ENCODE assay signal across 7 cellular contexts in genomic region chr11:75399344-75400109, GRCh38. TPM values are rescaled to one million over a fixed set of nuclear protein-coding genes. Genes with fewer than 3 reads are reported as not detected.
A peak's percentile ranks its signal among the peaks of the same experiment; 100 is the strongest.
DNase-seq lines count a peak whose midpoint lies in the region; ATAC-seq and TF ChIP-seq lines count a peak whose summit lies in the region.

TSS of gene RPS3 (plus strand) at chr11:75399518. CDS start at chr11:75399548, 30 bp downstream.

- H3K36me3 ChIP-seq in ascending aorta (peaks cover 29 to 36% of the 10 kb centered on the region in 2 donors), hepatocyte (replicated peaks; ENCODE audit: insufficient read depth, low read depth) (no peaks in the 10 kb centered on the region)

- peak within 1 kb of the TSS; percentile 67 for H2AFZ ChIP-seq in hepatocyte

- H3K4me3 Mint-ChIP-seq in T-helper 2 cell treated with Interferon-gamma antibody and Interleukin-4, amounts not matched to agents 5 μg/mL and 100 μg/mL, for 36 hours, result peak within 1 kb of the TSS; percentile 97

- H3K4me1 Mint-ChIP-seq in T-helper 2 cell treated with Interferon-gamma antibody and Interleukin-4, amounts not matched to agents 5 μg/mL and 100 μg/mL, for 36 hours (ENCODE audit: low read depth), result peaks cover 45% of the 10 kb centered on the region

- ATAC-seq in GM18498 (IDR thresholded peaks at IDR 0.05; ENCODE audit: unreplicated experiment) (peak; percentile 93), HG02885 (IDR thresholded peaks at IDR 0.05; ENCODE audit: poor library complexity, unreplicated experiment) (peak; percentile 86)

- peak within 1 kb of the TSS; percentile 98 for H3K27ac Mint-ChIP-seq in T-helper 2 cell treated with Interferon-gamma antibody and Interleukin-4, amounts not matched to agents 5 μg/mL and 100 μg/mL, for 36 hours

- H3K27ac ChIP-seq in ascending aorta, result peak within 1 kb of the TSS; percentile 91 to 98
- peak within 1 kb of the TSS; percentile 98 for H3K27ac ChIP-seq in hepatocyte

- TF ChIP-seq CTCF in ascending aorta (IDR thresholded peaks at IDR 0.05), result no peak
- peak; percentile 24 for TF ChIP-seq CTCF in hepatocyte (IDR thresholded peaks at IDR 0.05; ENCODE audit: poor library complexity)

- H3K27me3 ChIP-seq in ascending aorta (no peaks in the 10 kb centered on the region), hepatocyte (no peaks in the 10 kb centered on the region)

- peaks cover 52% of the 10 kb centered on the region for H3K36me3 Mint-ChIP-seq in T-helper 2 cell treated with Interferon-gamma antibody and Interleukin-4, amounts not matched to agents 5 μg/mL and 100 μg/mL, for 36 hours (ENCODE audit: low read depth)

- DNase-seq in NCI-H187 (lab: John Stamatoyannopoulos, UW), result peak; percentile 71 to 79
- peak; percentile 87 for DNase-seq in T-helper 2 cell treated with Interferon-gamma antibody and Interleukin-4, amounts not matched to agents 5 μg/mL and 100 μg/mL, for 36 hours (ENCODE audit: low spot score)
- peak; percentile 70 to 95 for DNase-seq in ascending aorta (ENCODE audit: low spot score in 2 of 2)
- DNase-seq in hepatocyte (ENCODE audit: low spot score), result peak; percentile 95
- peak; percentile 98 for DNase-seq in retina

- no peaks in the 10 kb centered on the region for H3K9me3 ChIP-seq in ascending aorta
- H3K9me3 ChIP-seq in hepatocyte (ENCODE audit: low read depth), result no peaks in the 10 kb centered on the region

- H3K4me3 ChIP-seq in ascending aorta, result peak within 1 kb of the TSS; percentile 70 to 78
- H3K4me3 ChIP-seq in hepatocyte, result peak within 1 kb of the TSS; percentile 78

- H3K27me3 Mint-ChIP-seq in T-helper 2 cell treated with Interferon-gamma antibody and Interleukin-4, amounts not matched to agents 5 μg/mL and 100 μg/mL, for 36 hours (ENCODE audit: low read depth), result peaks cover 7% of the 10 kb centered on the region

- H4K20me1 ChIP-seq in hepatocyte (ENCODE audit: insufficient read depth, poor library complexity, severe bottlenecking), result peaks cover 47% of the 10 kb centered on the region

- under 1% methylated on average over 53 of the region's 53 CpGs for WGBS in hepatocyte (ENCODE audit: low lambda C conversion rate, missing lambda C conversion rate)

- intact Hi-C loops in ascending aorta (cut with DNase I), result loop anchor here (2.0 to 5.0 kb wide), 2 partner anchors 33 to 125 kb away; partner anchors contain the start of genes GDPD5 and KLHL35

- H3K4me1 ChIP-seq in ascending aorta (peaks cover 0 to 6% of the 10 kb centered on the region in 2 donors), hepatocyte (ENCODE audit: insufficient read depth) (peaks cover 19% of the 10 kb centered on the region)

- no peaks in the 10 kb centered on the region for H3K9me3 Mint-ChIP-seq in T-helper 2 cell treated with Interferon-gamma antibody and Interleukin-4, amounts not matched to agents 5 μg/mL and 100 μg/mL, for 36 hours

- H3K79me2 ChIP-seq in hepatocyte, result peaks cover 51% of the 10 kb centered on the region

- H3K4me2 ChIP-seq in hepatocyte, result peak within 1 kb of the TSS; percentile 87

- no peaks in the 10 kb centered on the region for H3K9me2 ChIP-seq in hepatocyte (replicated peaks; ENCODE audit: insufficient read depth)

RNA-seq across cellular contexts. Expression of gene RPS3, which starts in this region (rescaled TPM):
- total RNA-seq in ascending aorta (511 TPM), hepatocyte (1,201 and 1,418 TPM in 2 replicates)
- polyA plus RNA-seq in hepatocyte, result 1,042 and 1,094 TPM in 2 replicates

Comparison
In these comparisons a context has a peak if more than half of its experiments do, and no peak if none do; other contexts are left out.
1. Peak in every context shown above with its lines: DNase-seq, ATAC-seq, H3K4me3 ChIP-seq and H3K27ac ChIP-seq.